ENCODE assay signal across 23 cellular contexts in the genomic region with DNA sequence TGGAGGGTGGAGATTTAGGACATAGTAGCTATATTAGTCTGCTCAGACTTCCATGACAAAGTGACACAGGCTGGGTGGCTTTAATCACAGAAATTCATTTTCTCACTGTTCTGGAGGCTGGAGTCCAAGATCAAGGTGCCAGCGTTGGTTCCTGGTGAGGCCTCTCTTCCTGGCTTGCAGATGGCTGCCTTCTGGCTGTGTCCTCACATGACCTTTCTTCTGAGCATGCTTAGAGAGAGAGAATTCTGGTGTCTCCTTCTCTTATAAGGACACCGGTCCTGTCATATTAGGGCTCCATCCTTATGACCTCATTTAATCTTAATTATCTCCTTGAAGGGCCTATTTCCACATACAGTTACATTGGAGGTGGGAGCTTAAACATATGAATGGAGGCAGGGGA. TPM values are rescaled to one million over a fixed set of nuclear protein-coding genes. Genes with fewer than 3 reads are reported as not detected.
DNase-seq lines count a peak whose midpoint lies in the region; ATAC-seq, FAIRE-seq and TF ChIP-seq lines count a peak whose summit lies in the region.
"Had no signal": no experiment of that assay in that cellular context is flagged by ENCODE, and none has a peak within 500 bp of the region (broad histone marks: within the 10 kb centered on the region; RNA-seq: fewer than 3 reads in every experiment).

No MANE protein-coding gene starts in this region.

- H4K20me1 ChIP-seq in HepG2 (ENCODE audit: insufficient read depth, low read length), result no peaks in the 10 kb centered on the region
- H4K20me1 ChIP-seq: BLaER1 had no signal

- H3K18ac ChIP-seq in mesenchymal stem cell (ENCODE audit: low read depth in 1 of 2, low read length in 2 of 2), result no peak overlapping the region

- H3K4me2 ChIP-seq in HepG2 (ENCODE audit: low read depth, low read length), result no peak overlapping the region
- no peak overlapping the region for H3K4me2 ChIP-seq in mesenchymal stem cell (ENCODE audit: low read length, poor library complexity, severe bottlenecking)
- H3K4me2 ChIP-seq: BLaER1 had no signal

- 59% methylated on average over 2 of the region's 2 CpGs for whole genome bisulfite sequencing in HepG2 (ENCODE audit: low lambda C conversion rate)
- WGBS in right lobe of liver (ENCODE audit: insufficient coverage, low coverage, low lambda C conversion rate, missing lambda C conversion rate), result 89% methylated on average over 2 of the region's 2 CpGs
- 94% methylated on average over 1 of the region's 2 CpGs for WGBS in mesenchymal stem cell

- no peak overlapping the region for H2AK5ac ChIP-seq in mesenchymal stem cell (ENCODE audit: low read length, severe bottlenecking)

- H3K9ac ChIP-seq in HepG2 (ENCODE audit: insufficient read depth, low read depth, low read length) (no peak overlapping the region), mesenchymal stem cell (ENCODE audit: low read length) (no peak overlapping the region)
- H3K9ac ChIP-seq: BLaER1 had no signal

- intact Hi-C loops in HepG2 (cut with micrococcal nuclease; ENCODE audit: unreplicated experiment) (no loop called here), right lobe of liver (cut with DNase I) (no loop called here)

- no peak for TF ChIP-seq RAD21 in HepG2 (CRISPR knock-in tag; IDR thresholded peaks at IDR 0.05)

- TF ChIP-seq EP300 in HepG2 (IDR thresholded peaks at IDR 0.05; ENCODE audit: low read depth in 2 of 2, low read length in 2 of 2), result no peak
- TF ChIP-seq EP300 in HepG2 (CRISPR knock-in tag; IDR thresholded peaks at IDR 0.05; ENCODE audit: borderline replicate concordance), result no peak

- no peak for ATAC-seq in HepG2
- ATAC-seq in right lobe of liver, result no peak
- ATAC-seq: Right ventricle myocardium inferior had no signal

- TF ChIP-seq CTCF in HepG2 (CRISPR knock-in tag; IDR thresholded peaks at IDR 0.05) (no peak), right lobe of liver (IDR thresholded peaks at IDR 0.05) (no peak)

- peaks cover 29% of the 10 kb centered on the region for H3K4me1 ChIP-seq in HepG2 (ENCODE audit: insufficient read depth, low read length)
- H3K4me1 ChIP-seq in right lobe of liver, result peaks cover 0 to 18% (median 0%) of the 10 kb centered on the region in 4 donors
- H3K4me1 ChIP-seq in mesenchymal stem cell (ENCODE audit: control insufficient read depth, insufficient read depth, low read depth, low read length), result peaks cover 6% of the 10 kb centered on the region

- CTCF ChIA-PET in HepG2 (lab: Yijun Ruan, JAX; ENCODE audit: low intra/inter-chr PET ratio, low total read pairs), result no interaction called here

- no peak for TF ChIP-seq POLR2A in HepG2 (IDR thresholded peaks at IDR 0.05; ENCODE audit: insufficient read depth in 1 of 2, low read depth in 2 of 2, low read length in 2 of 2)
- TF ChIP-seq POLR2A in right lobe of liver (IDR thresholded peaks at IDR 0.05), result no peak

- H2AFZ ChIP-seq in HepG2 (ENCODE audit: low read length) (no peak overlapping the region), mesenchymal stem cell (ENCODE audit: low read depth, low read length) (no peak overlapping the region)

- H3K79me2 ChIP-seq in HepG2 (ENCODE audit: insufficient read depth, low read length), result no peaks in the 10 kb centered on the region

- FAIRE-seq in HepG2 (lab: Jason Lieb, UNC), result no peak
- FAIRE-seq: G401.6, GM12892, H1, RCC 7860 had no signal

- DNase-seq in HepG2 (ENCODE audit: low spot score), result no peak
- DNase-seq in right lobe of liver, result no peak
- DNase-seq in RPMI8226, result peak; percentile 15
- no peak for DNase-seq in mesenchymal stem cell
- DNase-seq in SIG-M5 (lab: John Stamatoyannopoulos, UW), result no peak
- no peak for DNase-seq in HT-29 (ENCODE audit: low spot score)
- no peak for DNase-seq in iPS-NIHi11 (ENCODE audit: low spot score)
- DNase-seq: Caco-2; CD4-positive, alpha-beta memory T cell; DMS153; KBM-7; NCI-H1092 treated with DMSO at 0.1 percent for 48 hours; NCI-H1436 treated with DMSO at 0.1 percent for 48 hours; NCI-H1930; NCI-H226; NCI-H510A treated with DMSO at 0.1 percent for 48 hours; NCI-H748 treated with DMSO at 0.1 percent for 48 hours had no signal

- BruUV-seq in HepG2 (replicated peaks; lab: Mats Ljungman, UMichigan), result no TSS peak

- H3K27ac ChIP-seq in HepG2 (ENCODE audit: extremely low read length, insufficient read depth, low read length) (no peak overlapping the region), right lobe of liver (no peak overlapping the region), mesenchymal stem cell (ENCODE audit: low read length, poor library complexity, severe bottlenecking) (no peak overlapping the region)
- H3K27ac ChIP-seq: BLaER1 had no signal

- no peak overlapping the region for H4K91ac ChIP-seq in mesenchymal stem cell (ENCODE audit: low read length)

- in situ Hi-C loops in HepG2 (cut with HindIII; ENCODE audit: extremely low pct_ligation_motif_present, low pct_unique_long_range_greater_than_20kb), result no loop called here

- H3K9me3 ChIP-seq in HepG2 (ENCODE audit: low read length) (no peaks in the 10 kb centered on the region), right lobe of liver (no peaks in the 10 kb centered on the region), mesenchymal stem cell (ENCODE audit: control insufficient read depth, low read length) (no peaks in the 10 kb centered on the region)
- H3K9me3 ChIP-seq: BLaER1, Caco-2 had no signal

- H3K36me3 ChIP-seq in HepG2 (replicated peaks in 1 of 2; ENCODE audit: control insufficient read depth in 1 of 2, insufficient read depth in 2 of 2, low read length in 2 of 2), result no peaks in the 10 kb centered on the region
- no peaks in the 10 kb centered on the region for H3K36me3 ChIP-seq in right lobe of liver
- no peaks in the 10 kb centered on the region for H3K36me3 ChIP-seq in mesenchymal stem cell (ENCODE audit: control insufficient read depth in 1 of 2, insufficient read depth in 2 of 2, low read depth in 1 of 2, low read length in 2 of 2)
- H3K36me3 ChIP-seq: BLaER1 had no signal

- H2BK5ac ChIP-seq in mesenchymal stem cell (ENCODE audit: low read depth, low read length, poor library complexity, severe bottlenecking), result no peak overlapping the region

- H3K79me1 ChIP-seq in mesenchymal stem cell (replicated peaks; ENCODE audit: low read length, poor library complexity, severe bottlenecking), result no peaks in the 10 kb centered on the region

- H3K4me3 ChIP-seq in HepG2 (replicated peaks in 1 of 3; ENCODE audit: insufficient read depth in 1 of 3, low read depth in 2 of 3, low read length in 3 of 3), result no peak overlapping the region
- no peak overlapping the region for H3K4me3 ChIP-seq in right lobe of liver
- no peak overlapping the region for H3K4me3 ChIP-seq in mesenchymal stem cell (ENCODE audit: insufficient read depth in 1 of 2, low read depth in 1 of 2, low read length in 2 of 2)
- H3K4me3 ChIP-seq: BLaER1 had no signal

- no peak overlapping the region for H2BK15ac ChIP-seq in mesenchymal stem cell (ENCODE audit: low read depth, poor library complexity, severe bottlenecking)

- H4K8ac ChIP-seq in mesenchymal stem cell (ENCODE audit: low read length), result peak overlapping the region; percentile 49

- no peak overlapping the region for H3K14ac ChIP-seq in mesenchymal stem cell (ENCODE audit: low read length in 2 of 2)

- H3K4ac ChIP-seq in mesenchymal stem cell (ENCODE audit: low read depth in 1 of 2, low read length in 2 of 2), result no peak overlapping the region

- no peak overlapping the region for H2BK120ac ChIP-seq in mesenchymal stem cell (ENCODE audit: low read depth, low read length)

- H3K23ac ChIP-seq in mesenchymal stem cell (ENCODE audit: low read length in 2 of 2), result no peak overlapping the region

- H2BK12ac ChIP-seq in mesenchymal stem cell (ENCODE audit: low read length in 2 of 2), result no peak overlapping the region

- POLR2A ChIA-PET in HepG2 (lab: Yijun Ruan, JAX), result no interaction called here

- H3K27me3 ChIP-seq in HepG2 (ENCODE audit: control insufficient read depth in 1 of 2, insufficient read depth in 2 of 2, low read length in 2 of 2) (peaks cover 0 to 12% of the 10 kb centered on the region in 2 experiments; a peak in 1 of 5 replicates), right lobe of liver (no peaks in the 10 kb centered on the region), mesenchymal stem cell (ENCODE audit: control insufficient read depth in 1 of 2, insufficient read depth in 1 of 2, low read length in 2 of 2) (peaks cover 0 to 3% of the 10 kb centered on the region in 2 experiments)

TF ChIP-seq in HepG2, 621 proteins besides CTCF, POLR2A, EP300 and RAD21 (continues in another document):
- TF ChIP-seq AGO1 (IDR thresholded peaks at IDR 0.05; ENCODE audit: low read depth, low read length, poor library complexity, severe bottlenecking), result no peak

RNA-seq across cellular contexts. Expression of gene SHC4, which starts 14.9 kb away (rescaled TPM):
- total RNA-seq in HepG2 (2016; rRNA removed; fragmentation: Illumina TruSeq; extraction: Trizol), result 0.04 TPM in 2 replicates
- not detected in 2 replicates for total RNA-seq in HepG2 (2016; cell fraction: cytosol; rRNA removed; fragmentation: Illumina TruSeq; extraction: Trizol; ENCODE audit: low read depth)
- total RNA-seq in HepG2 (2016; cell fraction: insoluble cytoplasmic fraction; rRNA removed; fragmentation: Illumina TruSeq; extraction: Trizol), result not detected in 2 replicates
- not detected in 2 replicates for total RNA-seq in HepG2 (2016; cell fraction: membrane; rRNA removed; fragmentation: Illumina TruSeq; extraction: Trizol)
- not detected in 2 replicates for total RNA-seq in HepG2 (2016; cell fraction: nucleus; rRNA removed; fragmentation: Illumina TruSeq; extraction: Trizol)
- polyA plus RNA-seq in HepG2 (2011; rRNA removed), result 0.01 TPM in 1 of 2 replicates, not detected in the other
- polyA plus RNA-seq in HepG2 (2011; cell fraction: cytosol; rRNA removed), result not detected in 2 replicates
- 0.14 TPM in 1 of 2 replicates, not detected in the other for polyA plus RNA-seq in HepG2 (2011; cell fraction: nucleus; rRNA removed)
- not detected in 2 replicates for polyA plus RNA-seq in HepG2 (2012)
- polyA plus RNA-seq in HepG2 (2016; cell fraction: cytosol; fragmentation: Illumina TruSeq; extraction: Trizol; ENCODE audit: low read depth), result not detected in 2 replicates
- not detected in 2 replicates for polyA plus RNA-seq in HepG2 (2016; cell fraction: insoluble cytoplasmic fraction; fragmentation: Illumina TruSeq; extraction: Trizol; ENCODE audit: low read depth)
- polyA plus RNA-seq in HepG2 (2016; cell fraction: membrane; fragmentation: Illumina TruSeq; extraction: Trizol; ENCODE audit: low read depth), result not detected in 2 replicates
- polyA plus RNA-seq in HepG2 (2016; cell fraction: nucleus; fragmentation: Illumina TruSeq; extraction: Trizol; ENCODE audit: insufficient read depth, low read depth), result not detected in 2 replicates
- 1.3 TPM in 1 of 2 replicates, not detected in the other for polyA minus RNA-seq in HepG2 (2011; rRNA and poly(A)+ RNA removed; ENCODE audit: low replicate concordance)
- polyA minus RNA-seq in HepG2 (2011; cell fraction: cytosol; rRNA and poly(A)+ RNA removed), result not detected in 2 replicates
- polyA minus RNA-seq in HepG2 (2011; cell fraction: nucleus; rRNA and poly(A)+ RNA removed), result not detected in 2 replicates
- under 1 TPM in 3 of 6 experiments, not detected in 3; 0.04 to 0.87 (median 0.04) TPM for total RNA-seq in right lobe of liver
- polyA plus RNA-seq in mesenchymal stem cell (2013, experiment 1 of 2), result 1.6 TPM
- polyA plus RNA-seq in mesenchymal stem cell (2013, experiment 2 of 2), result 1.7 TPM
- total RNA-seq in HT-29 (2014; rRNA removed; shearing (Covaris generic)), result not detected in 2 replicates
- total RNA-seq: Caco-2 had no signal
- polyA plus RNA-seq: CD4-positive, alpha-beta memory T cell had no signal
